ENCODE assay signal across 3 cellular contexts in the genomic region with DNA sequence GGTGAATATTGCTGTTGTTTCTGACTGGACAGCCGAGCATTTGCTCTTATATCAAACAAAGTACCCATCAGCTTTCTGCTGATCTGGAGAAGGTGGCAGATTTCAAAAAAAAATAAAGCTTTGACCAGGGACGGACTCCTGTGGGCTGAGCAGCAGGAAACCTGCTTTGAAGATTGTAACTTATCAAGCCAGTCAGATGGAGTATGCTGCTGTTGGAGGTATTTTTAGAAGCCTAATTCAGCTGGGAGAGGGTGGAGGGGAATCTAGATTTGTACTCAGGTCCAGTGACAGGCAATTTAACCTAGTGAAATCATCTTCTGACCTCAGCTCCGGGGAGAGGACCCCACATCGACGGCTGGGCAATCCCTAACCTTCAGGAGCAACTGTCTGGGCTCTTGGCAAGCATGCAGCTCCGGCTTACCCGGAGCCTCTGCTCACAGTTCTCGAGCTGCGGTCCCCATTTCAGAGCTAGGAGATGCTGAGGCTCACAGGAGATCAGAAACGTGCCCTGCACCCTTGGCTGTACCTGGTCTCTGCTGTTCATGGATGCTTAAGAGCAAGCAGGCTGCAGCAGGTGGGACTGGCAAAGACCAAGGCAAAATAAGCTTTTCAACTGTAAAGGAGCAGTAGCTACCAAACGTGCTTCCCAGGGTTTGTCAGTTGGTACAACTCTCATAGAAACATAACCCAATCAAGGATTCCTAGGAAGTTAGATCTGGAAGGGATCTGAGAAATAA.
TF ChIP-seq lines count a peak whose summit lies in the region.

No MANE protein-coding gene starts in this region.

TF ChIP-seq in GM23338, 12 proteins besides CTCF, POLR2A, EP300 and RAD21:
- TF ChIP-seq, protein P1, sequence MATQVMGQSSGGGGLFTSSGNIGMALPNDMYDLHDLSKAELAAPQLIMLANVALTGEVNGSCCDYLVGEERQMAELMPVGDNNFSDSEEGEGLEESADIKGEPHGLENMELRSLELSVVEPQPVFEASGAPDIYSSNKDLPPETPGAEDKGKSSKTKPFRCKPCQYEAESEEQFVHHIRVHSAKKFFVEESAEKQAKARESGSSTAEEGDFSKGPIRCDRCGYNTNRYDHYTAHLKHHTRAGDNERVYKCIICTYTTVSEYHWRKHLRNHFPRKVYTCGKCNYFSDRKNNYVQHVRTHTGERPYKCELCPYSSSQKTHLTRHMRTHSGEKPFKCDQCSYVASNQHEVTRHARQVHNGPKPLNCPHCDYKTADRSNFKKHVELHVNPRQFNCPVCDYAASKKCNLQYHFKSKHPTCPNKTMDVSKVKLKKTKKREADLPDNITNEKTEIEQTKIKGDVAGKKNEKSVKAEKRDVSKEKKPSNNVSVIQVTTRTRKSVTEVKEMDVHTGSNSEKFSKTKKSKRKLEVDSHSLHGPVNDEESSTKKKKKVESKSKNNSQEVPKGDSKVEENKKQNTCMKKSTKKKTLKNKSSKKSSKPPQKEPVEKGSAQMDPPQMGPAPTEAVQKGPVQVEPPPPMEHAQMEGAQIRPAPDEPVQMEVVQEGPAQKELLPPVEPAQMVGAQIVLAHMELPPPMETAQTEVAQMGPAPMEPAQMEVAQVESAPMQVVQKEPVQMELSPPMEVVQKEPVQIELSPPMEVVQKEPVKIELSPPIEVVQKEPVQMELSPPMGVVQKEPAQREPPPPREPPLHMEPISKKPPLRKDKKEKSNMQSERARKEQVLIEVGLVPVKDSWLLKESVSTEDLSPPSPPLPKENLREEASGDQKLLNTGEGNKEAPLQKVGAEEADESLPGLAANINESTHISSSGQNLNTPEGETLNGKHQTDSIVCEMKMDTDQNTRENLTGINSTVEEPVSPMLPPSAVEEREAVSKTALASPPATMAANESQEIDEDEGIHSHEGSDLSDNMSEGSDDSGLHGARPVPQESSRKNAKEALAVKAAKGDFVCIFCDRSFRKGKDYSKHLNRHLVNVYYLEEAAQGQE (IDR thresholded peaks at IDR 0.05; ENCODE audit: unreplicated experiment): no peak
- no peak for TF ChIP-seq ETS1 (IDR thresholded peaks at IDR 0.05)
- no peak for TF ChIP-seq JUNB (IDR thresholded peaks at IDR 0.05; ENCODE audit: unreplicated experiment)
- TF ChIP-seq ZNF114 (CRISPR knock-in tag; IDR thresholded peaks at IDR 0.05): no peak
- no peak for TF ChIP-seq ZNF331 (CRISPR knock-in tag; IDR thresholded peaks at IDR 0.05; ENCODE audit: low read depth)

TF ChIP-seq in WTC11, 78 proteins besides CTCF, POLR2A, EP300 and RAD21 (continued from another document):
- TF ChIP-seq, protein P2, sequence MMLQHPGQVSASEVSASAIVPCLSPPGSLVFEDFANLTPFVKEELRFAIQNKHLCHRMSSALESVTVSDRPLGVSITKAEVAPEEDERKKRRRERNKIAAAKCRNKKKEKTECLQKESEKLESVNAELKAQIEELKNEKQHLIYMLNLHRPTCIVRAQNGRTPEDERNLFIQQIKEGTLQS (CRISPR knock-in tag; conservative IDR thresholded peaks at IDR 0.05): no peak
- TF ChIP-seq MAX (CRISPR knock-in tag; IDR thresholded peaks at IDR 0.05): no peak

TF ChIP-seq in neural cell, 6 proteins besides CTCF, POLR2A, EP300 and RAD21 (continued from another document):
- TF ChIP-seq, protein P1 (IDR thresholded peaks at IDR 0.05; ENCODE audit: borderline replicate concordance): no peak
- no peak for TF ChIP-seq SMC3 (conservative IDR thresholded peaks at IDR 0.05; ENCODE audit: poor library complexity)
- no peak for TF ChIP-seq EZH2 (IDR thresholded peaks at IDR 0.05; ENCODE audit: borderline replicate concordance, insufficient read depth, low read length, poor library complexity, severe bottlenecking)
- TF ChIP-seq POLR2AphosphoS5 (IDR thresholded peaks at IDR 0.05): no peak
